ENCODE assay signal across 15 cellular contexts in the genomic region with DNA sequence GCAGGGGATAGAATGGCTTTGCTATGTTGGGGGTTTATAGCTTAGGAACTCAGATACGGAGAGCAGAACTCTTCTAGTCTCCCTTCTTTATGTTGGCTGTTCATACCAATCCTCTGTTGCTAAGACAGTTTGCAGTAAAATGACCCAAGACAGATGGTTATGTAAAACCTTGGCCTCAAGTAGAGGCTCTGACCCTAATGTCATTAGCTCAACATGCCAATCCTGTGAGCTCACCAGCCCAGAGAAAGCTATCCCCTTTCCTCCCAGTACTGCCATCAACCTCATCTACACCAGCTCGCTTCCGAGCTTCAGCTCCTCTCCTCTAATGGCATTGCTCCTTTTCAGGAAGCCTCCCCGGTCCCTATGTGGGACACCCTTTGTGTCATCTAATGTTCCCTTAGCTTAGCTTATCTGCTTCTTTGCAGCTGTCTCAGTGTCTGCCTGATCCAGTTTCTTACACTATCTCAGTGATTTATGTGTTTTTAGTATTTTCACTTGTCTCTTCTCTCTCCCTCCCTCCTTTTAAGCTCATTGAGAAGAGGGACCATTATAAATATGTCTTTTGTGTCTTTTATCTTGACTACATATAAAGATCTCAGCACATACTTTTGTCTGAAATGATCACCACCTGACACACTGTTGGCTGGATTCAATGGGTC.
DNase-seq lines count a peak whose midpoint lies in the region; ATAC-seq and TF ChIP-seq lines count a peak whose summit lies in the region.
"Had no signal": no experiment of that assay in that cellular context is flagged by ENCODE, and none has a peak within 500 bp of the region (broad histone marks: within the 10 kb centered on the region; RNA-seq: fewer than 3 reads in every experiment).

No MANE protein-coding gene starts in this region.

- H3K27ac ChIP-seq in brain microvascular endothelial cell (no peak overlapping the region), uterus (peak overlapping the region; percentile 17 to 30)
- H3K27ac ChIP-seq: esophagus squamous epithelium, KMS-11 had no signal

- H3K9me3 ChIP-seq in uterus, result no peaks in the 10 kb centered on the region
- H3K9me3 ChIP-seq: esophagus squamous epithelium had no signal

- no peaks in the 10 kb centered on the region for H3K4me1 ChIP-seq in uterus
- H3K4me1 ChIP-seq: esophagus squamous epithelium had no signal

- intact Hi-C loops in uterus (cut with DNase I; ENCODE audit: low total_unique reads), result no loop called here

- no peak for TF ChIP-seq POLR2A in uterus (IDR thresholded peaks at IDR 0.05)

- H3K4me3 ChIP-seq in brain microvascular endothelial cell (ENCODE audit: low read depth, low read length), result no peak overlapping the region
- H3K4me3 ChIP-seq in uterus, result no peak overlapping the region
- H3K4me3 ChIP-seq: esophagus squamous epithelium, skin epidermis had no signal

- peak; percentile 9 for DNase-seq in NCI-H226
- peak; percentile 32 for DNase-seq in brain microvascular endothelial cell
- DNase-seq in iPS-NIHi7 (ENCODE audit: extremely low spot score), result peak; percentile 38
- peak; percentile 39 to 43 for DNase-seq in uterus
- no peak for DNase-seq in cerebellar nuclear complex (lab: John Stamatoyannopoulos, UW)
- DNase-seq: activated CD8-positive, alpha-beta memory T cell treated with anti-CD3 and anti-CD28 coated beads, Interleukin-2, amount 10 ng/mL, durations not matched to agents 7 days and 5 days; cortex of kidney; esophagus squamous epithelium; naive thymus-derived CD8-positive, alpha-beta T cell; NCI-H2029 treated with DMSO at 0.1 percent for 48 hours had no signal

- ATAC-seq in GM21381 (IDR thresholded peaks at IDR 0.05; ENCODE audit: unreplicated experiment), result no peak
- ATAC-seq in GM21447 (IDR thresholded peaks at IDR 0.05; ENCODE audit: unreplicated experiment), result no peak
- ATAC-seq: activated CD8-positive, alpha-beta memory T cell treated with anti-CD3 and anti-CD28 coated beads, Interleukin-2, amount 10 ng/mL, durations not matched to agents 7 days and 5 days; activated naive CD4-positive, alpha-beta T cell treated with anti-CD3 and anti-CD28 coated beads, Interleukin-2, amount 50 U/mL, for 72 hours; naive thymus-derived CD8-positive, alpha-beta T cell had no signal

- in situ Hi-C loops in brain microvascular endothelial cell (cut with HindIII; ENCODE audit: low pct_ligation_motif_present, low sequenced_read_pairs), result no loop called here

- H3K36me3 ChIP-seq in brain microvascular endothelial cell (replicated peaks) (no peaks in the 10 kb centered on the region), uterus (no peaks in the 10 kb centered on the region)
- H3K36me3 ChIP-seq: esophagus squamous epithelium had no signal

- H3K27me3 ChIP-seq in brain microvascular endothelial cell (replicated peaks), result no peaks in the 10 kb centered on the region
- H3K27me3 ChIP-seq in uterus, result no peaks in the 10 kb centered on the region
- H3K27me3 ChIP-seq: esophagus squamous epithelium had no signal

- TF ChIP-seq CTCF in brain microvascular endothelial cell (IDR thresholded peaks at IDR 0.05; ENCODE audit: low read depth, low read length, missing control alignments), result no peak
- no peak for TF ChIP-seq CTCF in uterus (IDR thresholded peaks at IDR 0.05)

Comparison
In these comparisons a context has a peak if more than half of its experiments do, and no peak if none do; other contexts are left out.
1. DNase-seq: peak in NCI-H226 (single experiment), brain microvascular endothelial cell (single experiment), iPS-NIHi7 (single experiment) and uterus (2 of 2); none in cerebellar nuclear complex (0 of 2).